ENCODE assay signal across 1 cellular context in the genomic region with DNA sequence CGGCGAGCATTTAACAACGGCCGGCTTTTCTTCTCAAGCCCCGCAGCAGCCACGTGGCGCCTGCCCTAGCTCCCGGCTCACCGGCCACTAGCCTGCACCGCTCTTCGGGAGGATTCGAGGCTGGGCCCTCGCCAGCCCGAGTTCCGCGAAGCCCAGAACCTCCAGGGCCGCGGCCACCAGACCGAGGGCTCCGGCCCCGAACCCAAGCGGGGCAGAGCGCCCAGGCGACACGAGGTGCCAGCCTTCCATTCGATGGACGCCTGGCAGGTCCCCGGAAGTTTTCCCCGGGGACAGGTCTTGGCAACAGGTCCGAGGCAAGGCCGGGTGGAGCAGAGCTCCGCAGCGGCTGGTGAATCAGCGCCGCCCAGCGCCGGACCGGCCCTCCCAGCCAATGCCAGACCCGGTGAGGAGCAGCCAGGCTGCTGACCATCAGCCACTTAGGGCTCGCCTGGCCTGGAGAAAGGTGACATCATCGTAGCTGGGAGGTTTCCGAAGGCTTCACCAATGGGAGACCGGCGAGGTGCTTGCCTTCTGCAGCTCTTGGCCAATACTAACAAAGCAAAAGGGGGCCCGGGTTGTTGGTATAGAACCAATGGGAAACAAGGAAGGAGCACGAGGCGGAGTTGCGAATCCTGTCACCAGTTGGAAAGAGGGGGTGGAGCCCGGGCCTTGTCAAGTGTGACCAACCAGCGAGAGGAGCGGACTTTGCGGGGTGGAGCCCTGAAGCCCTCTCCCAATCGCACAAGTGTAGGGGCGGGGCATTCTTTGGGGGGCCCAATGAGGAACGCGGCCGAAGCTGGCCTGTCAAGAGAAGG.
TF ChIP-seq lines count a peak whose summit lies in the region.

No MANE protein-coding gene starts in this region.

TF ChIP-seq in HEK293, 187 proteins besides CTCF, POLR2A, EP300 and RAD21 (continued from another document and continues in another):
- peak; percentile 96 for TF ChIP-seq ZNF600 (tag by site-specific recombination; IDR thresholded peaks at IDR 0.05)
- no peak for TF ChIP-seq ZNF658 (tag by site-specific recombination; IDR thresholded peaks at IDR 0.05)
- peak; percentile 68; the same call in 1 of the 2 replicates for TF ChIP-seq ZNF2 (tag by site-specific recombination; IDR thresholded peaks at IDR 0.05)
- TF ChIP-seq ZNF623 (tag by site-specific recombination; IDR thresholded peaks at IDR 0.05) = no peak
- peak; percentile 83; the same call in 1 of the 2 replicates for TF ChIP-seq BCL11B (tag by site-specific recombination; IDR thresholded peaks at IDR 0.05; ENCODE audit: low read depth)
- no peak for TF ChIP-seq MZF1 (tag by site-specific recombination; IDR thresholded peaks at IDR 0.05; ENCODE audit: borderline replicate concordance)
- TF ChIP-seq ZNF677 (tag by site-specific recombination; IDR thresholded peaks at IDR 0.05) = no peak
- TF ChIP-seq FEZF1 (tag by site-specific recombination; IDR thresholded peaks at IDR 0.05) = no peak
- no peak for TF ChIP-seq TRIM28 (IDR thresholded peaks at IDR 0.05; ENCODE audit: borderline replicate concordance, low read length)
- peak; percentile 98 for TF ChIP-seq ZNF335 (tag by site-specific recombination; conservative IDR thresholded peaks at IDR 0.05)
- TF ChIP-seq ZNF366 (tag by site-specific recombination; conservative IDR thresholded peaks at IDR 0.05) = 0 out of 2 replicates have a peak, but pooled peaks have one; percentile 7
- no peak for TF ChIP-seq ZFP41 (tag by site-specific recombination; IDR thresholded peaks at IDR 0.05; ENCODE audit: borderline replicate concordance)
- no peak for TF ChIP-seq ZNF302 (tag by site-specific recombination; IDR thresholded peaks at IDR 0.05; ENCODE audit: low read depth)
- TF ChIP-seq ZNF660 (tag by site-specific recombination; IDR thresholded peaks at IDR 0.05) = peak; percentile 72
- TF ChIP-seq, protein P1, sequence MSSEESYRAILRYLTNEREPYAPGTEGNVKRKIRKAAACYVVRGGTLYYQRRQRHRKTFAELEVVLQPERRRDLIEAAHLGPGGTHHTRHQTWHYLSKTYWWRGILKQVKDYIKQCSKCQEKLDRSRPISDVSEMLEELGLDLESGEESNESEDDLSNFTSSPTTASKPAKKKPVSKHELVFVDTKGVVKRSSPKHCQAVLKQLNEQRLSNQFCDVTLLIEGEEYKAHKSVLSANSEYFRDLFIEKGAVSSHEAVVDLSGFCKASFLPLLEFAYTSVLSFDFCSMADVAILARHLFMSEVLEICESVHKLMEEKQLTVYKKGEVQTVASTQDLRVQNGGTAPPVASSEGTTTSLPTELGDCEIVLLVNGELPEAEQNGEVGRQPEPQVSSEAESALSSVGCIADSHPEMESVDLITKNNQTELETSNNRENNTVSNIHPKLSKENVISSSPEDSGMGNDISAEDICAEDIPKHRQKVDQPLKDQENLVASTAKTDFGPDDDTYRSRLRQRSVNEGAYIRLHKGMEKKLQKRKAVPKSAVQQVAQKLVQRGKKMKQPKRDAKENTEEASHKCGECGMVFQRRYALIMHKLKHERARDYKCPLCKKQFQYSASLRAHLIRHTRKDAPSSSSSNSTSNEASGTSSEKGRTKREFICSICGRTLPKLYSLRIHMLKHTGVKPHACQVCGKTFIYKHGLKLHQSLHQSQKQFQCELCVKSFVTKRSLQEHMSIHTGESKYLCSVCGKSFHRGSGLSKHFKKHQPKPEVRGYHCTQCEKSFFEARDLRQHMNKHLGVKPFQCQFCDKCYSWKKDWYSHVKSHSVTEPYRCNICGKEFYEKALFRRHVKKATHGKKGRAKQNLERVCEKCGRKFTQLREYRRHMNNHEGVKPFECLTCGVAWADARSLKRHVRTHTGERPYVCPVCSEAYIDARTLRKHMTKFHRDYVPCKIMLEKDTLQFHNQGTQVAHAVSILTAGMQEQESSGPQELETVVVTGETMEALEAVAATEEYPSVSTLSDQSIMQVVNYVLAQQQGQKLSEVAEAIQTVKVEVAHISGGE (tag by site-specific recombination; conservative IDR thresholded peaks at IDR 0.05; ENCODE audit: low read depth) = peak; percentile 68
- TF ChIP-seq ZNF701 (tag by site-specific recombination; IDR thresholded peaks at IDR 0.05) = no peak
- TF ChIP-seq OSR2 (tag by site-specific recombination; IDR thresholded peaks at IDR 0.05) = peak; percentile 35; the same call in 1 of the 2 replicates
- peak; percentile 82 for TF ChIP-seq ZBTB20 (tag by site-specific recombination; IDR thresholded peaks at IDR 0.05)
- TF ChIP-seq, protein P2, sequence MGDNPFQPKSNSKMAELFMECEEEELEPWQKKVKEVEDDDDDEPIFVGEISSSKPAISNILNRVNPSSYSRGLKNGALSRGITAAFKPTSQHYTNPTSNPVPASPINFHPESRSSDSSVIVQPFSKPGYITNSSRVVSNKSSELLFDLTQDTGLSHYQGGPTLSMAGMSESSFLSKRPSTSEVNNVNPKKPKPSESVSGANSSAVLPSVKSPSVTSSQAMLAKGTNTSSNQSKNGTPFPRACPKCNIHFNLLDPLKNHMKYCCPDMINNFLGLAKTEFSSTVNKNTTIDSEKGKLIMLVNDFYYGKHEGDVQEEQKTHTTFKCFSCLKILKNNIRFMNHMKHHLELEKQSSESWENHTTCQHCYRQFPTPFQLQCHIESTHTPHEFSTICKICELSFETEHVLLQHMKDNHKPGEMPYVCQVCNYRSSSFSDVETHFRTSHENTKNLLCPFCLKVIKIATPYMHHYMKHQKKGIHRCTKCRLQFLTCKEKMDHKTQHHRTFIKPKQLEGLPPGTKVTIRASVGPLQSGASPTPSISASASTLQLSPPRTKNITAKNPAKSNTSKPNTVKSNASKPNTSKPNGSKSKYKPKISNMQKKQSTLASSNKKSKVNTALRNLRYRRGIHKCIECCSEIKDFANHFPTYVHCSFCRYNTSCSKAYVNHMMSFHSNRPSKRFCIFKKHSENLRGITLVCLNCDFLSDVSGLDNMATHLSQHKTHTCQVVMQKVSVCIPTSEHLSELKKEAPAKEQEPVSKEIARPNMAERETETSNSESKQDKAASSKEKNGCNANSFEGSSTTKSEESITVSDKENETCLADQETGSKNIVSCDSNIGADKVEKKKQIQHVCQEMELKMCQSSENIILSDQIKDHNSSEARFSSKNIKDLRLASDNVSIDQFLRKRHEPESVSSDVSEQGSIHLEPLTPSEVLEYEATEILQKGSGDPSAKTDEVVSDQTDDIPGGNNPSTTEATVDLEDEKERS (tag by site-specific recombination; IDR thresholded peaks at IDR 0.05) = no peak
- no peak for TF ChIP-seq ZNF155 (tag by site-specific recombination; IDR thresholded peaks at IDR 0.05)
- TF ChIP-seq ZNF148 (tag by site-specific recombination; IDR thresholded peaks at IDR 0.05; ENCODE audit: borderline replicate concordance) = no peak
- no peak for TF ChIP-seq ZNF202 (tag by site-specific recombination; IDR thresholded peaks at IDR 0.05; ENCODE audit: borderline replicate concordance)
- TF ChIP-seq ZNF146 (tag by site-specific recombination; IDR thresholded peaks at IDR 0.05) = no peak
- TF ChIP-seq YY1 (tag by site-specific recombination; IDR thresholded peaks at IDR 0.05) = 0 out of 2 replicates have a peak, but pooled peaks have one; percentile 17
- no peak for TF ChIP-seq ZNF777 (tag by site-specific recombination; IDR thresholded peaks at IDR 0.05; ENCODE audit: borderline replicate concordance)
- TF ChIP-seq ZNF157 (tag by site-specific recombination; IDR thresholded peaks at IDR 0.05) = no peak
- TF ChIP-seq, protein P3, sequence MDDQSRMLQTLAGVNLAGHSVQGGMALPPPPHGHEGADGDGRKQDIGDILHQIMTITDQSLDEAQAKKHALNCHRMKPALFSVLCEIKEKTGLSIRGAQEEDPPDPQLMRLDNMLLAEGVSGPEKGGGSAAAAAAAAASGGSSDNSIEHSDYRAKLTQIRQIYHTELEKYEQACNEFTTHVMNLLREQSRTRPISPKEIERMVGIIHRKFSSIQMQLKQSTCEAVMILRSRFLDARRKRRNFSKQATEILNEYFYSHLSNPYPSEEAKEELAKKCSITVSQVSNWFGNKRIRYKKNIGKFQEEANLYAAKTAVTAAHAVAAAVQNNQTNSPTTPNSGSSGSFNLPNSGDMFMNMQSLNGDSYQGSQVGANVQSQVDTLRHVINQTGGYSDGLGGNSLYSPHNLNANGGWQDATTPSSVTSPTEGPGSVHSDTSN (CRISPR knock-in tag; IDR thresholded peaks at IDR 0.05) = peak; percentile 53; the same call in 1 of the 2 replicates
- no peak for TF ChIP-seq ZNF585B (tag by site-specific recombination; IDR thresholded peaks at IDR 0.05)
- no peak for TF ChIP-seq MYNN (tag by site-specific recombination; IDR thresholded peaks at IDR 0.05; ENCODE audit: borderline replicate concordance)
- peak; percentile 69; the same call in 1 of the 2 replicates for TF ChIP-seq ZBTB48 (tag by site-specific recombination; IDR thresholded peaks at IDR 0.05)
- no peak for TF ChIP-seq ELK4 (IDR thresholded peaks at IDR 0.05; ENCODE audit: borderline replicate concordance, low read depth, low read length)
- TF ChIP-seq ZNF768 (tag by site-specific recombination; IDR thresholded peaks at IDR 0.05) = no peak
- TF ChIP-seq ZBTB49 (tag by site-specific recombination; IDR thresholded peaks at IDR 0.05; ENCODE audit: low read depth) = no peak
- TF ChIP-seq ZNF558 (tag by site-specific recombination; IDR thresholded peaks at IDR 0.05) = no peak
- no peak for TF ChIP-seq ZNF239 (tag by site-specific recombination; IDR thresholded peaks at IDR 0.05)
- no peak for TF ChIP-seq ZNF416 (tag by site-specific recombination; IDR thresholded peaks at IDR 0.05)
- no peak for TF ChIP-seq ZNF292 (tag by site-specific recombination; IDR thresholded peaks at IDR 0.05; ENCODE audit: borderline replicate concordance, low read depth)
- no peak for TF ChIP-seq ZNF792 (tag by site-specific recombination; IDR thresholded peaks at IDR 0.05)
- no peak for TF ChIP-seq ZNF473 (tag by site-specific recombination; IDR thresholded peaks at IDR 0.05)
- TF ChIP-seq, protein P4, sequence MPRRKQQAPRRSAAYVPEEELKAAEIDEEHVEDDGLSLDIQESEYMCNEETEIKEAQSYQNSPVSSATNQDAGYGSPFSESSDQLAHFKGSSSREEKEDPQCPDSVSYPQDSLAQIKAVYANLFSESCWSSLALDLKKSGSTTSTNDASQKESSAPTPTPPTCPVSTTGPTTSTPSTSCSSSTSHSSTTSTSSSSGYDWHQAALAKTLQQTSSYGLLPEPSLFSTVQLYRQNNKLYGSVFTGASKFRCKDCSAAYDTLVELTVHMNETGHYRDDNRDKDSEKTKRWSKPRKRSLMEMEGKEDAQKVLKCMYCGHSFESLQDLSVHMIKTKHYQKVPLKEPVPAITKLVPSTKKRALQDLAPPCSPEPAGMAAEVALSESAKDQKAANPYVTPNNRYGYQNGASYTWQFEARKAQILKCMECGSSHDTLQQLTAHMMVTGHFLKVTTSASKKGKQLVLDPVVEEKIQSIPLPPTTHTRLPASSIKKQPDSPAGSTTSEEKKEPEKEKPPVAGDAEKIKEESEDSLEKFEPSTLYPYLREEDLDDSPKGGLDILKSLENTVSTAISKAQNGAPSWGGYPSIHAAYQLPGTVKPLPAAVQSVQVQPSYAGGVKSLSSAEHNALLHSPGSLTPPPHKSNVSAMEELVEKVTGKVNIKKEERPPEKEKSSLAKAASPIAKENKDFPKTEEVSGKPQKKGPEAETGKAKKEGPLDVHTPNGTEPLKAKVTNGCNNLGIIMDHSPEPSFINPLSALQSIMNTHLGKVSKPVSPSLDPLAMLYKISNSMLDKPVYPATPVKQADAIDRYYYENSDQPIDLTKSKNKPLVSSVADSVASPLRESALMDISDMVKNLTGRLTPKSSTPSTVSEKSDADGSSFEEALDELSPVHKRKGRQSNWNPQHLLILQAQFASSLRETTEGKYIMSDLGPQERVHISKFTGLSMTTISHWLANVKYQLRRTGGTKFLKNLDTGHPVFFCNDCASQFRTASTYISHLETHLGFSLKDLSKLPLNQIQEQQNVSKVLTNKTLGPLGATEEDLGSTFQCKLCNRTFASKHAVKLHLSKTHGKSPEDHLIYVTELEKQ (tag by site-specific recombination; IDR thresholded peaks at IDR 0.05; ENCODE audit: borderline replicate concordance) = no peak
